Comparison of ENCODE assay signal across 8 cellular contexts in genomic region chr7:73557397-73558257, GRCh38. TPM values are rescaled to one million over a fixed set of nuclear protein-coding genes. Genes with fewer than 3 reads are reported as not detected.
DNase-seq lines count a peak whose midpoint lies in the region; ATAC-seq and TF ChIP-seq lines count a peak whose summit lies in the region.

Gene BCL7B (minus strand): TSS chr7:73557690. CDS start chr7:73557578, 112 bp downstream.

- H3K4me3 ChIP-seq in NT2/D1 (ENCODE audit: insufficient read length, low read depth) (peak within 1 kb of the TSS; percentile 44), epithelial cell of proximal tubule (ENCODE audit: low read depth, low read length) (peak within 1 kb of the TSS; percentile 91)

- TF ChIP-seq CTCF in epithelial cell of proximal tubule (conservative IDR thresholded peaks at IDR 0.05; ENCODE audit: low read depth, low read length): no peak

- no peaks in the 10 kb centered on the region for H3K27me3 ChIP-seq in NT2/D1 (ENCODE audit: insufficient read depth, insufficient read length)

- ATAC-seq in HG03439 (IDR thresholded peaks at IDR 0.05; ENCODE audit: unreplicated experiment): peak; percentile 57

- DNase-seq in C1 segment of cervical spinal cord (lab: John Stamatoyannopoulos, UW): peak in 13 of 14 donors; percentile 1 to 87 (median 72)
- DNase-seq in NT2/D1 (ENCODE audit: low read depth, low spot score): peak; percentile 43
- DNase-seq in activated T-cell treated with anti-CD3 and anti-CD28 coated beads for 4 hours: peak; percentile 59
- DNase-seq in epithelial cell of proximal tubule (ENCODE audit: low read depth): no peak
- DNase-seq in mucosa of gallbladder (ENCODE audit: low spot score): peak; percentile 61
- peak; percentile 70 for DNase-seq in stimulated activated CD8-positive, alpha-beta memory T cell treated with anti-CD3 and anti-CD28 coated beads, Interleukin-4, amount 100 ng/mL, for 24 hours (ENCODE audit: low read depth)

- peaks cover 9% of the 10 kb centered on the region for H3K36me3 ChIP-seq in NT2/D1 (ENCODE audit: insufficient read depth, insufficient read length, low read length)

- H3K4me1 ChIP-seq in NT2/D1 (ENCODE audit: insufficient read depth, insufficient read length): peaks cover 4% of the 10 kb centered on the region

- peak; percentile 80 for TF ChIP-seq POLR2A in GM19193 (IDR thresholded peaks at IDR 0.05; ENCODE audit: extremely low read depth, insufficient read depth, insufficient read length)

- peak within 1 kb of the TSS; percentile 85 for H3K9ac ChIP-seq in NT2/D1 (ENCODE audit: insufficient read length, low read depth)

- H3K9me3 ChIP-seq in NT2/D1 (ENCODE audit: insufficient read depth, low read length): no peaks in the 10 kb centered on the region

RNA-seq across cellular contexts. Expression of gene BCL7B, which starts in this region (rescaled TPM):
- total RNA-seq in epithelial cell of proximal tubule (53.2 and 64.2 TPM in 2 replicates), mucosa of gallbladder (57.7 TPM)
